Comparison of ENCODE assay signal across 2 cellular contexts in genomic region chr14:55807536-55807935, GRCh38.
TF ChIP-seq lines count a peak whose summit lies in the region.

No MANE protein-coding gene starts in this region.

TF ChIP-seq in SK-N-SH, 30 proteins besides CTCF, POLR2A, EP300 and RAD21 (continued from another document):
- TF ChIP-seq REST (IDR thresholded peaks at IDR 0.05; ENCODE audit: low read depth, low read length) (no peak), SMC3 (IDR thresholded peaks at IDR 0.05; ENCODE audit: low read depth, low read length) (no peak)

TF ChIP-seq in SK-N-SH treated with all-trans-retinoic acid at 6 μM for 48 hours, 23 proteins besides CTCF, POLR2A, EP300 and RAD21 (continued from another document):
- TF ChIP-seq PATZ1 (CRISPR knock-in tag; IDR thresholded peaks at IDR 0.05; ENCODE audit: borderline replicate concordance) (no peak), ZFP30 (CRISPR knock-in tag; IDR thresholded peaks at IDR 0.05) (no peak)
